22 cellular contexts compared by ENCODE assay signal in genomic region chr3:172885704-172886103, GRCh38.
"Had no signal": no experiment of that assay in that cellular context is flagged by ENCODE, and none has a peak within 500 bp of the region (broad histone marks: within the 10 kb centered on the region; RNA-seq: fewer than 3 reads in every experiment).

No MANE protein-coding gene starts in this region.

- H3K36me3 ChIP-seq: heart left ventricle, neural progenitor cell, ovary, right atrium auricular region, sigmoid colon, stomach, thoracic aorta, transverse colon had no signal

- H3K9me3 ChIP-seq: ovary, thoracic aorta, transverse colon had no signal

- H3K4me3 ChIP-seq: coronary artery, heart left ventricle, neural progenitor cell, ovary, right atrium auricular region, sigmoid colon, skin epidermis, stomach, thoracic aorta, transverse colon had no signal

- DNase-seq: effector CD4-positive, alpha-beta T cell; endodermal cell; erythroblast; foreskin melanocyte; heart left ventricle; hypothalamus; kidney glomerular epithelial cell; nucleus accumbens; ovary; sigmoid colon; stimulated activated CD4-positive, alpha-beta T cell treated with anti-CD3 and anti-CD28 coated beads, Interleukin-12 subunit alpha, Interleukin-12 subunit beta, amount 100 ng/mL, for 4 hours; stimulated activated naive CD4-positive, alpha-beta T cell; stomach; substantia nigra; transverse colon had no signal

- ATAC-seq: heart left ventricle; left lobe of liver; natural killer cell treated with Interleukin-12 subunit alpha and Interleukin-12 subunit beta and Interleukin-15 and Interleukin-18, amount 100 ng/mL, for 72 hours had no signal

- H3K27ac ChIP-seq: coronary artery, heart left ventricle, neural progenitor cell, ovary, right atrium auricular region, sigmoid colon, skin epidermis, stomach, thoracic aorta, transverse colon had no signal

- H3K27me3 ChIP-seq: heart left ventricle, neural progenitor cell, ovary, right atrium auricular region, sigmoid colon, stomach, transverse colon had no signal

- H3K4me1 ChIP-seq: neural progenitor cell, right atrium auricular region, sigmoid colon, stomach, transverse colon had no signal
